ENCODE assay signal across 2 cellular contexts in the genomic region with DNA sequence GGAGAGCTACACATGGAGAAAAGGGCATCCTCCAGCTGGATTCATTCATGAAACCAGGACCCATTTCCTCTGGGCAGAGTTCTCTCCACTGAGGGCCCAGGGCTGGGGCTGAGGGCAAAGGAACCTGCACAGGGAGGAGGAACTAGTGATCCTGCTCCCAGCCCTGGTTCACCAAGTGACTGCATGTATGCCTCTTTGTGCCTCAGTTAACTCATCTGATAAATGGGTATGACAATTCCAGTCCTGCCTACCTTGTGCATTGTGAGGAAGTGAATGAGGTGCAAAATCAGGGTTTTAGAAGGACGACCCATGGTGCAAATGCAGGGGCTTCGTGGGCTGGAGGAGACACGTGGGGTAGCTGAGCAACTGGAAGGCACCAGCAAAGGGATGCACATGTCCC.
A peak's percentile ranks its signal among the peaks of the same experiment; 100 is the strongest.
TF ChIP-seq lines count a peak whose summit lies in the region.

No MANE protein-coding gene starts in this region.

TF ChIP-seq in HepG2, 621 proteins besides CTCF, POLR2A, EP300 and RAD21:
- TF ChIP-seq ZNF629 (CRISPR knock-in tag; conservative IDR thresholded peaks at IDR 0.05) (peak; percentile 80), TEAD3 (CRISPR knock-in tag; optimal IDR thresholded peaks at IDR 0.05; ENCODE audit: borderline replicate concordance) (no peak), ZNF350 (CRISPR knock-in tag; IDR thresholded peaks at IDR 0.05; ENCODE audit: borderline replicate concordance, low read depth) (no peak), ZFY (CRISPR knock-in tag; IDR thresholded peaks at IDR 0.05) (no peak)

TF ChIP-seq in H1, 55 proteins besides CTCF, POLR2A, EP300 and RAD21:
- TF ChIP-seq HDAC2 (IDR thresholded peaks at IDR 0.05; ENCODE audit: borderline replicate concordance in 1 of 2, low read depth in 2 of 2, low read length in 2 of 2) (no peak), KDM1A (IDR thresholded peaks at IDR 0.05; ENCODE audit: borderline replicate concordance, low read length) (0 out of 2 replicates have a peak, but pooled peaks have one; percentile 56)
TF ChIP-seq in H1: peak in this region for 1.
